Comparison of ENCODE assay signal across 28 cellular contexts in the genomic region with DNA sequence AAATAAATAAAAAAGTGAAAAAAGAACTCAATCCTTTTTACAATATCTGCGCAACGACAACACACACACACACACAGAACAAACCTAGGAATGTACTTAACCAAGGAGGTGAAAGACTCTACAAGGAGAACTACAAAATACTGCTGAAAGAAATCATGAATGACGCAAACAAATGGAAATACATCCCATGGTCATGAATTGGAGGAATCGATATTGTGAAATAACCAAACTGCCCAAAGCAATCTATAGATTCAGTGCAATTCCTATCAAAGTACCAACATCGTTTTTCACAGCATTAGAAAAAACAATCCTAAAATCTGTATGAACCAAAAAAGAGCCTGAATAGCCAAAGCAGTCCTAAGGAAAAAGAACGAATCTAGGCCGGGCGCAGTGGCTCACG. TPM values are rescaled to one million over a fixed set of nuclear protein-coding genes. Genes with fewer than 3 reads are reported as not detected.
"Had no signal": no experiment of that assay in that cellular context is flagged by ENCODE, and none has a peak within 500 bp of the region (broad histone marks: within the 10 kb centered on the region; RNA-seq: fewer than 3 reads in every experiment).

No MANE protein-coding gene starts in this region.

- H3K27ac ChIP-seq: colonic mucosa, coronary artery, dorsolateral prefrontal cortex, epithelial cell of prostate, esophagus muscularis mucosa, esophagus squamous epithelium, foreskin keratinocyte, gastrocnemius medialis, gastroesophageal sphincter, heart left ventricle, heart right ventricle had no signal

- H3K4me1 ChIP-seq: colonic mucosa, esophagus muscularis mucosa, esophagus squamous epithelium, foreskin keratinocyte, gastrocnemius medialis, gastroesophageal sphincter, heart left ventricle, heart right ventricle had no signal

- H3K4me3 ChIP-seq: colonic mucosa, coronary artery, dorsolateral prefrontal cortex, esophagus muscularis mucosa, esophagus squamous epithelium, gastrocnemius medialis, gastroesophageal sphincter, heart left ventricle, heart right ventricle had no signal

- FAIRE-seq: colon, endometrium, endothelial cell of umbilical vein, frontal cortex had no signal

- H3K9me3 ChIP-seq: colonic mucosa, esophagus squamous epithelium, gastrocnemius medialis had no signal

- H3K36me3 ChIP-seq: colonic mucosa, gastrocnemius medialis had no signal

- ATAC-seq: effector memory CD8-positive, alpha-beta T cell; esophagus mucosa; foreskin keratinocyte; gastrocnemius medialis; gastroesophageal sphincter; heart left ventricle; heart right ventricle had no signal

- H3K27me3 ChIP-seq: colonic mucosa, dorsolateral prefrontal cortex, esophagus muscularis mucosa, esophagus squamous epithelium, foreskin keratinocyte, gastrocnemius medialis, gastroesophageal sphincter, heart left ventricle had no signal

- DNase-seq: colonic mucosa; cortex of kidney; dermis blood vessel endothelial cell; effector CD4-positive, alpha-beta T cell; effector CD8-positive, alpha-beta T cell; effector memory CD4-positive, alpha-beta T cell; effector memory CD8-positive, alpha-beta T cell; endodermal cell; erythroblast; esophagus squamous epithelium; foreskin fibroblast; foreskin keratinocyte; foreskin melanocyte; gastrocnemius medialis; glutamatergic neuron; heart left ventricle; heart right ventricle had no signal

RNA-seq across cellular contexts. Expression of a gene that starts 29.9 kb away (rescaled TPM):
- total RNA-seq: fibroblast of lung had no signal
